1 cellular context compared by ENCODE assay signal in the genomic region with DNA sequence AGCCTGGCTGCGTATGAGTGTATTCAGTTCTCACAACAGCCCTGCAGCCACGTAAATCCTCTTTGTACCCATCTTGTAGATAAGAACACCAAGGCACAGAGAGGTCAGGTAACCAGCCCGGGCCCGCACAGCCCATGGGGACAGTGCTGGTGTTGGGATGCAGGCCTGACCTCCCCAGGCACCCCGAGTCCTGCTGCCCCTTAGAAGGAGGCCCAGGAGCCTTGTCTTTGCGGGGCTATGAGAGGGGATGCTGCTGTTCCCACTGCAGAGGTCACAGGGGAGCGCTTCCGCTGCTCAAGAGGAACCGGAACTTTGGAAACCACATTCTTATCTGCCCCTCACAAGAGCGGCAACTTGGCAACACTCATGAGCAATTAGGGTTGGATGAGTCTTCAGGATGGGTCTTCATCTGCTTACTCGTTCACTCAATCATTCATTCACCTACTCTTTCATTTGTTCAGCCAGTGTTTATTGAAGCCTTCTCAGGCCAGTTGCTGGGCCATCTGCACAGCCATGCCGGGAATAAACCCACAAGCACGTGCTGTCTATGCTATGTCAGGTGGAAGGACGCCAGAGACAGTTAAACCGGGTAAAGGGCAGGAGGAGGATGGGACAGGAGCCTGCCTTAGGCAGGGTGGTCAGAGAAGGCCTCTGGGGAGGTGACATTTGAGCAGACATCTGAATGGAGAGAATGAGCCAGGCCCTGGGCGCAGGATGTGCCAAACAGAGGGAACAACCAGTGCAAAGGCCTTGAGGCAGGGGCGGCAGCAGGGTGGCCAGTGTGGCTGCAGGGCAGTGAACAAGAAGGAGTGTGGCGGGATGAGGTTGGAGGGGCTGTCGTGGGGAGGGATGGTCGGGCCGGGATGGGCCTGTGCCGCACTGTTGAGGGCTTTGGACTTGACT.
A peak's percentile ranks its signal among the peaks of the same experiment; 100 is the strongest.
TF ChIP-seq lines count a peak whose summit lies in the region.

No MANE protein-coding gene starts in this region.

TF ChIP-seq in K562, 482 proteins besides CTCF, POLR2A, EP300 and RAD21 (continued from another document and continues in another):
- TF ChIP-seq, protein P1, sequence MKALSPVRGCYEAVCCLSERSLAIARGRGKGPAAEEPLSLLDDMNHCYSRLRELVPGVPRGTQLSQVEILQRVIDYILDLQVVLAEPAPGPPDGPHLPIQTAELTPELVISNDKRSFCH (CRISPR knock-in tag; IDR thresholded peaks at IDR 0.05), result no peak
- TF ChIP-seq, protein P1 (tag; IDR thresholded peaks at IDR 0.05), result peak; percentile 92
- TF ChIP-seq, protein P2, sequence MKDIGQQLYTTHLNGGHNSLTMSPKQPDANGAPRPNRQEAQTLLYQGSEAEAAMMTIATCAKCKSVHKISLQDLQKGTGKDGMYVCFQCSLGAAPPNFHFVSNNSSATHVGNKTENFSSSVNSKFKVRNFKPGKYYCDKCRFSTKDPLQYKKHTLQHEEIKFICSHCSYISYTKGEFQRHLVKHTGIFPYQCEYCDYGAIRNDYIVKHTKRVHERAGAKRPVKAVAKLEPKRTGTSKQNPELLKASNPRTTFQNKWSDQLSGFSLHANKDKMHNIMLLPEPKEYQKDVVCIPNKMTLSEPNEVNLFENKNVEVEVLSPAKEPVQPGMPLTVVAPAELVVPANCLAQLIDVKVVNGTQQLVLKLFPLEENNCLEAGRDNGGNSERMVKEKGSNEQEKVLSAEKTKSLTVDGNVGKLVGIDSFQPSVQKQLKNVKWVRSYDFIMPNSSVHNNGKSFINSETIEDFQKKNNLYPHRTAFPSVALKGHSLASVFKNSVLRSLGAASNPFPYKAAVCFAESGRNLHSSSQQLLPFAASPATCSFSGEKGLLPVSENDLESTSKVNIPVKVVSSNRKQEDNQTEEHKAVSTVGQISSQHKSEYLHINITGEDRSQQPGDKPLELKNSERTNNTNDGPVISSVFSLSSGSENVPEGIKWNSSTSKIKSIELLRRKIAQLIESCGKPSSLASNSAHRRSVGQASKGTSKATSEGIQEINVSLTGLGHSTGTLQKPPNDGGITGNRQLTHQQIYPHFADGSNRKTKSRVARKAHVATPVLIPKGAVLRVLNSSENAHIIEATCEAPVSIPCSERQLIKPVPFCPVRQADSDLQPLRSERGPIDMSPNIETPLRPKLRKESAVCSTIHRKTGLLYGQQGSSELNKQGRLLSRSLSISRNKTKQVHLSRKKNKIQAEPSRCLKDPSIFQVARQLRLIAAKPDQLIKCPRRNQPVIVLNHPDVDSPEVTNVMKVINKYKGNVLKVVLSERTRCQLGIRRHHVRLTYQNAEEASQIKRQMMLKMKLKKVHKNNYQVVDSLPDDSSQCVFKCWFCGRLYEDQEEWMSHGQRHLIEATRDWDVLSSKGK (CRISPR knock-in tag; IDR thresholded peaks at IDR 0.05), result no peak
- TF ChIP-seq ARID1B (IDR thresholded peaks at IDR 0.05) (peak; percentile 95), TRIM24 (IDR thresholded peaks at IDR 0.05) (peak; percentile 83 to 85), FOXK2 (conservative IDR thresholded peaks at IDR 0.05 in 1 of 2, IDR thresholded peaks at IDR 0.05 in 1 of 2; ENCODE audit: low read depth in 2 of 2) (peak; percentile 66; a peak in 2 of 4 replicates), MYC (IDR thresholded peaks at IDR 0.05; ENCODE audit: low read depth, low read length) (peak; percentile 59), MYC (CRISPR knock-in tag; IDR thresholded peaks at IDR 0.05; ENCODE audit: borderline replicate concordance, low read depth) (no peak), MTA2 (IDR thresholded peaks at IDR 0.05; ENCODE audit: low read depth) (peak; percentile 77), SLC30A9 (CRISPR knock-in tag; IDR thresholded peaks at IDR 0.05) (no peak), CBX5 (IDR thresholded peaks at IDR 0.05; ENCODE audit: borderline replicate concordance, low read depth) (no peak; the same call in 1 of the 2 replicates), RUNX1 (IDR thresholded peaks at IDR 0.05; ENCODE audit: low read depth) (peak; percentile 85; the same call in 1 of the 2 replicates), RB1 (IDR thresholded peaks at IDR 0.05; ENCODE audit: low read depth) (peak; percentile 28; the same call in 1 of the 2 replicates)
- TF ChIP-seq, protein P3, sequence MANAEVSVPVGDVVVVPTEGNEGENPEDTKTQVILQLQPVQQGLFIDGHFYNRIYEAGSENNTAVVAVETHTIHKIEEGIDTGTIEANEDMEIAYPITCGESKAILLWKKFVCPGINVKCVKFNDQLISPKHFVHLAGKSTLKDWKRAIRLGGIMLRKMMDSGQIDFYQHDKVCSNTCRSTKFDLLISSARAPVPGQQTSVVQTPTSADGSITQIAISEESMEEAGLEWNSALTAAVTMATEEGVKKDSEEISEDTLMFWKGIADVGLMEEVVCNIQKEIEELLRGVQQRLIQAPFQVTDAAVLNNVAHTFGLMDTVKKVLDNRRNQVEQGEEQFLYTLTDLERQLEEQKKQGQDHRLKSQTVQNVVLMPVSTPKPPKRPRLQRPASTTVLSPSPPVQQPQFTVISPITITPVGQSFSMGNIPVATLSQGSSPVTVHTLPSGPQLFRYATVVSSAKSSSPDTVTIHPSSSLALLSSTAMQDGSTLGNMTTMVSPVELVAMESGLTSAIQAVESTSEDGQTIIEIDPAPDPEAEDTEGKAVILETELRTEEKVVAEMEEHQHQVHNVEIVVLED (CRISPR knock-in tag; IDR thresholded peaks at IDR 0.05), result no peak; the same call in none of the 2 replicates
- TF ChIP-seq, protein P4, sequence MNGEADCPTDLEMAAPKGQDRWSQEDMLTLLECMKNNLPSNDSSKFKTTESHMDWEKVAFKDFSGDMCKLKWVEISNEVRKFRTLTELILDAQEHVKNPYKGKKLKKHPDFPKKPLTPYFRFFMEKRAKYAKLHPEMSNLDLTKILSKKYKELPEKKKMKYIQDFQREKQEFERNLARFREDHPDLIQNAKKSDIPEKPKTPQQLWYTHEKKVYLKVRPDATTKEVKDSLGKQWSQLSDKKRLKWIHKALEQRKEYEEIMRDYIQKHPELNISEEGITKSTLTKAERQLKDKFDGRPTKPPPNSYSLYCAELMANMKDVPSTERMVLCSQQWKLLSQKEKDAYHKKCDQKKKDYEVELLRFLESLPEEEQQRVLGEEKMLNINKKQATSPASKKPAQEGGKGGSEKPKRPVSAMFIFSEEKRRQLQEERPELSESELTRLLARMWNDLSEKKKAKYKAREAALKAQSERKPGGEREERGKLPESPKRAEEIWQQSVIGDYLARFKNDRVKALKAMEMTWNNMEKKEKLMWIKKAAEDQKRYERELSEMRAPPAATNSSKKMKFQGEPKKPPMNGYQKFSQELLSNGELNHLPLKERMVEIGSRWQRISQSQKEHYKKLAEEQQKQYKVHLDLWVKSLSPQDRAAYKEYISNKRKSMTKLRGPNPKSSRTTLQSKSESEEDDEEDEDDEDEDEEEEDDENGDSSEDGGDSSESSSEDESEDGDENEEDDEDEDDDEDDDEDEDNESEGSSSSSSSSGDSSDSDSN (IDR thresholded peaks at IDR 0.05; ENCODE audit: borderline replicate concordance in 1 of 2, low read depth in 2 of 2, low read length in 2 of 2), result 0 out of 4 replicates have a peak, but pooled peaks of 1 of the 2 experiments have one; percentile 43
- TF ChIP-seq, protein P5, sequence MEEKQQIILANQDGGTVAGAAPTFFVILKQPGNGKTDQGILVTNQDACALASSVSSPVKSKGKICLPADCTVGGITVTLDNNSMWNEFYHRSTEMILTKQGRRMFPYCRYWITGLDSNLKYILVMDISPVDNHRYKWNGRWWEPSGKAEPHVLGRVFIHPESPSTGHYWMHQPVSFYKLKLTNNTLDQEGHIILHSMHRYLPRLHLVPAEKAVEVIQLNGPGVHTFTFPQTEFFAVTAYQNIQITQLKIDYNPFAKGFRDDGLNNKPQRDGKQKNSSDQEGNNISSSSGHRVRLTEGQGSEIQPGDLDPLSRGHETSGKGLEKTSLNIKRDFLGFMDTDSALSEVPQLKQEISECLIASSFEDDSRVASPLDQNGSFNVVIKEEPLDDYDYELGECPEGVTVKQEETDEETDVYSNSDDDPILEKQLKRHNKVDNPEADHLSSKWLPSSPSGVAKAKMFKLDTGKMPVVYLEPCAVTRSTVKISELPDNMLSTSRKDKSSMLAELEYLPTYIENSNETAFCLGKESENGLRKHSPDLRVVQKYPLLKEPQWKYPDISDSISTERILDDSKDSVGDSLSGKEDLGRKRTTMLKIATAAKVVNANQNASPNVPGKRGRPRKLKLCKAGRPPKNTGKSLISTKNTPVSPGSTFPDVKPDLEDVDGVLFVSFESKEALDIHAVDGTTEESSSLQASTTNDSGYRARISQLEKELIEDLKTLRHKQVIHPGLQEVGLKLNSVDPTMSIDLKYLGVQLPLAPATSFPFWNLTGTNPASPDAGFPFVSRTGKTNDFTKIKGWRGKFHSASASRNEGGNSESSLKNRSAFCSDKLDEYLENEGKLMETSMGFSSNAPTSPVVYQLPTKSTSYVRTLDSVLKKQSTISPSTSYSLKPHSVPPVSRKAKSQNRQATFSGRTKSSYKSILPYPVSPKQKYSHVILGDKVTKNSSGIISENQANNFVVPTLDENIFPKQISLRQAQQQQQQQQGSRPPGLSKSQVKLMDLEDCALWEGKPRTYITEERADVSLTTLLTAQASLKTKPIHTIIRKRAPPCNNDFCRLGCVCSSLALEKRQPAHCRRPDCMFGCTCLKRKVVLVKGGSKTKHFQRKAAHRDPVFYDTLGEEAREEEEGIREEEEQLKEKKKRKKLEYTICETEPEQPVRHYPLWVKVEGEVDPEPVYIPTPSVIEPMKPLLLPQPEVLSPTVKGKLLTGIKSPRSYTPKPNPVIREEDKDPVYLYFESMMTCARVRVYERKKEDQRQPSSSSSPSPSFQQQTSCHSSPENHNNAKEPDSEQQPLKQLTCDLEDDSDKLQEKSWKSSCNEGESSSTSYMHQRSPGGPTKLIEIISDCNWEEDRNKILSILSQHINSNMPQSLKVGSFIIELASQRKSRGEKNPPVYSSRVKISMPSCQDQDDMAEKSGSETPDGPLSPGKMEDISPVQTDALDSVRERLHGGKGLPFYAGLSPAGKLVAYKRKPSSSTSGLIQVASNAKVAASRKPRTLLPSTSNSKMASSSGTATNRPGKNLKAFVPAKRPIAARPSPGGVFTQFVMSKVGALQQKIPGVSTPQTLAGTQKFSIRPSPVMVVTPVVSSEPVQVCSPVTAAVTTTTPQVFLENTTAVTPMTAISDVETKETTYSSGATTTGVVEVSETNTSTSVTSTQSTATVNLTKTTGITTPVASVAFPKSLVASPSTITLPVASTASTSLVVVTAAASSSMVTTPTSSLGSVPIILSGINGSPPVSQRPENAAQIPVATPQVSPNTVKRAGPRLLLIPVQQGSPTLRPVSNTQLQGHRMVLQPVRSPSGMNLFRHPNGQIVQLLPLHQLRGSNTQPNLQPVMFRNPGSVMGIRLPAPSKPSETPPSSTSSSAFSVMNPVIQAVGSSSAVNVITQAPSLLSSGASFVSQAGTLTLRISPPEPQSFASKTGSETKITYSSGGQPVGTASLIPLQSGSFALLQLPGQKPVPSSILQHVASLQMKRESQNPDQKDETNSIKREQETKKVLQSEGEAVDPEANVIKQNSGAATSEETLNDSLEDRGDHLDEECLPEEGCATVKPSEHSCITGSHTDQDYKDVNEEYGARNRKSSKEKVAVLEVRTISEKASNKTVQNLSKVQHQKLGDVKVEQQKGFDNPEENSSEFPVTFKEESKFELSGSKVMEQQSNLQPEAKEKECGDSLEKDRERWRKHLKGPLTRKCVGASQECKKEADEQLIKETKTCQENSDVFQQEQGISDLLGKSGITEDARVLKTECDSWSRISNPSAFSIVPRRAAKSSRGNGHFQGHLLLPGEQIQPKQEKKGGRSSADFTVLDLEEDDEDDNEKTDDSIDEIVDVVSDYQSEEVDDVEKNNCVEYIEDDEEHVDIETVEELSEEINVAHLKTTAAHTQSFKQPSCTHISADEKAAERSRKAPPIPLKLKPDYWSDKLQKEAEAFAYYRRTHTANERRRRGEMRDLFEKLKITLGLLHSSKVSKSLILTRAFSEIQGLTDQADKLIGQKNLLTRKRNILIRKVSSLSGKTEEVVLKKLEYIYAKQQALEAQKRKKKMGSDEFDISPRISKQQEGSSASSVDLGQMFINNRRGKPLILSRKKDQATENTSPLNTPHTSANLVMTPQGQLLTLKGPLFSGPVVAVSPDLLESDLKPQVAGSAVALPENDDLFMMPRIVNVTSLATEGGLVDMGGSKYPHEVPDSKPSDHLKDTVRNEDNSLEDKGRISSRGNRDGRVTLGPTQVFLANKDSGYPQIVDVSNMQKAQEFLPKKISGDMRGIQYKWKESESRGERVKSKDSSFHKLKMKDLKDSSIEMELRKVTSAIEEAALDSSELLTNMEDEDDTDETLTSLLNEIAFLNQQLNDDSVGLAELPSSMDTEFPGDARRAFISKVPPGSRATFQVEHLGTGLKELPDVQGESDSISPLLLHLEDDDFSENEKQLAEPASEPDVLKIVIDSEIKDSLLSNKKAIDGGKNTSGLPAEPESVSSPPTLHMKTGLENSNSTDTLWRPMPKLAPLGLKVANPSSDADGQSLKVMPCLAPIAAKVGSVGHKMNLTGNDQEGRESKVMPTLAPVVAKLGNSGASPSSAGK (IDR thresholded peaks at IDR 0.05), result peak; percentile 98
- TF ChIP-seq, protein P6, sequence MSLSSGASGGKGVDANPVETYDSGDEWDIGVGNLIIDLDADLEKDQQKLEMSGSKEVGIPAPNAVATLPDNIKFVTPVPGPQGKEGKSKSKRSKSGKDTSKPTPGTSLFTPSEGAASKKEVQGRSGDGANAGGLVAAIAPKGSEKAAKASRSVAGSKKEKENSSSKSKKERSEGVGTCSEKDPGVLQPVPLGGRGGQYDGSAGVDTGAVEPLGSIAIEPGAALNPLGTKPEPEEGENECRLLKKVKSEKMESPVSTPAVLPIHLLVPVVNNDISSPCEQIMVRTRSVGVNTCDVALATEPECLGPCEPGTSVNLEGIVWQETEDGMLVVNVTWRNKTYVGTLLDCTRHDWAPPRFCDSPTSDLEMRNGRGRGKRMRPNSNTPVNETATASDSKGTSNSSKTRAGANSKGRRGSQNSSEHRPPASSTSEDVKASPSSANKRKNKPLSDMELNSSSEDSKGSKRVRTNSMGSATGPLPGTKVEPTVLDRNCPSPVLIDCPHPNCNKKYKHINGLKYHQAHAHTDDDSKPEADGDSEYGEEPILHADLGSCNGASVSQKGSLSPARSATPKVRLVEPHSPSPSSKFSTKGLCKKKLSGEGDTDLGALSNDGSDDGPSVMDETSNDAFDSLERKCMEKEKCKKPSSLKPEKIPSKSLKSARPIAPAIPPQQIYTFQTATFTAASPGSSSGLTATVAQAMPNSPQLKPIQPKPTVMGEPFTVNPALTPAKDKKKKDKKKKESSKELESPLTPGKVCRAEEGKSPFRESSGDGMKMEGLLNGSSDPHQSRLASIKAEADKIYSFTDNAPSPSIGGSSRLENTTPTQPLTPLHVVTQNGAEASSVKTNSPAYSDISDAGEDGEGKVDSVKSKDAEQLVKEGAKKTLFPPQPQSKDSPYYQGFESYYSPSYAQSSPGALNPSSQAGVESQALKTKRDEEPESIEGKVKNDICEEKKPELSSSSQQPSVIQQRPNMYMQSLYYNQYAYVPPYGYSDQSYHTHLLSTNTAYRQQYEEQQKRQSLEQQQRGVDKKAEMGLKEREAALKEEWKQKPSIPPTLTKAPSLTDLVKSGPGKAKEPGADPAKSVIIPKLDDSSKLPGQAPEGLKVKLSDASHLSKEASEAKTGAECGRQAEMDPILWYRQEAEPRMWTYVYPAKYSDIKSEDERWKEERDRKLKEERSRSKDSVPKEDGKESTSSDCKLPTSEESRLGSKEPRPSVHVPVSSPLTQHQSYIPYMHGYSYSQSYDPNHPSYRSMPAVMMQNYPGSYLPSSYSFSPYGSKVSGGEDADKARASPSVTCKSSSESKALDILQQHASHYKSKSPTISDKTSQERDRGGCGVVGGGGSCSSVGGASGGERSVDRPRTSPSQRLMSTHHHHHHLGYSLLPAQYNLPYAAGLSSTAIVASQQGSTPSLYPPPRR (CRISPR knock-in tag; IDR thresholded peaks at IDR 0.05; ENCODE audit: borderline replicate concordance), result no peak
- TF ChIP-seq, protein P7, sequence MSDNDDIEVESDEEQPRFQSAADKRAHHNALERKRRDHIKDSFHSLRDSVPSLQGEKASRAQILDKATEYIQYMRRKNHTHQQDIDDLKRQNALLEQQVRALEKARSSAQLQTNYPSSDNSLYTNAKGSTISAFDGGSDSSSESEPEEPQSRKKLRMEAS (CRISPR knock-in tag; IDR thresholded peaks at IDR 0.05), result peak; percentile 94
